In genomic region chr10:104642311-104643022, GRCh38 we compare ENCODE assay signal across 8 cellular contexts. TPM values are rescaled to one million over a fixed set of nuclear protein-coding genes. Genes with fewer than 3 reads are reported as not detected.
DNase-seq lines count a peak whose midpoint lies in the region; ATAC-seq and TF ChIP-seq lines count a peak whose summit lies in the region.

No MANE protein-coding gene starts in this region.

- no peaks in the 10 kb centered on the region for H3K36me3 ChIP-seq in vagina

- ATAC-seq in GM18511 (IDR thresholded peaks at IDR 0.05; ENCODE audit: unreplicated experiment), result no peak
- ATAC-seq in HG03159 (IDR thresholded peaks at IDR 0.05; ENCODE audit: unreplicated experiment), result no peak

- peak; percentile 84 for DNase-seq in ELF-1 (ENCODE audit: low read depth, low spot score)
- peak; percentile 32 to 67 for DNase-seq in NCI-H1930 (lab: John Stamatoyannopoulos, UW)
- peak; percentile 22 for DNase-seq in fibroblast of the aortic adventitia (ENCODE audit: low read depth)
- no peak for DNase-seq in osteocyte (ENCODE audit: extremely low spot score, unreplicated experiment)
- DNase-seq in H4 (ENCODE audit: low spot score), result no peak
- DNase-seq in vagina (ENCODE audit: extremely low spot score in 2 of 2), result no peak

- H3K27ac Mint-ChIP-seq in osteocyte (ENCODE audit: unreplicated experiment), result no peak overlapping the region

- peaks cover 56% of the 10 kb centered on the region for H3K27me3 Mint-ChIP-seq in osteocyte (ENCODE audit: unreplicated experiment)

- no peak overlapping the region for H3K27ac ChIP-seq in vagina

- H3K27me3 ChIP-seq in vagina, result no peaks in the 10 kb centered on the region

- H3K4me3 Mint-ChIP-seq in osteocyte (ENCODE audit: unreplicated experiment), result no peak overlapping the region

- no peaks in the 10 kb centered on the region for H3K36me3 Mint-ChIP-seq in osteocyte (ENCODE audit: unreplicated experiment)

- intact Hi-C loops in vagina (cut with DNase I), result no loop called here

- peaks cover 12% of the 10 kb centered on the region for H3K4me1 ChIP-seq in vagina

- TF ChIP-seq CTCF in fibroblast of the aortic adventitia (IDR thresholded peaks at IDR 0.05; ENCODE audit: insufficient read depth, low read length) (peak; percentile 32), osteocyte (IDR thresholded peaks at IDR 0.05) (peak; percentile 13), vagina (IDR thresholded peaks at IDR 0.05) (no peak)

- H3K4me3 ChIP-seq in fibroblast of the aortic adventitia (ENCODE audit: low read depth, low read length) (peak overlapping the region; percentile 53), vagina (peak overlapping the region in 1 of 2 donors; percentile 25)

- no peaks in the 10 kb centered on the region for H3K9me3 Mint-ChIP-seq in osteocyte (ENCODE audit: unreplicated experiment)

- no peak for TF ChIP-seq POLR2A in vagina (IDR thresholded peaks at IDR 0.05)

- H3K4me1 Mint-ChIP-seq in osteocyte (ENCODE audit: unreplicated experiment), result peaks cover 12% of the 10 kb centered on the region

- no peaks in the 10 kb centered on the region for H3K9me3 ChIP-seq in vagina

RNA-seq across cellular contexts. Expression of gene SORCS3, which starts 1.4 kb away (rescaled TPM):
- total RNA-seq in fibroblast of the aortic adventitia (ENCODE audit: low replicate concordance) (0.16 and 0.27 TPM in 2 replicates), osteocyte (not detected in 2 replicates), vagina (0.25 TPM)
- total RNA-seq in H4 (2014; rRNA removed; shearing (Covaris generic)), result not detected in 2 replicates

Comparison
In these comparisons a context has a peak if more than half of its experiments do, and no peak if none do; other contexts are left out.
1. DNase-seq: peak in ELF-1 (single experiment), NCI-H1930 (2 of 2) and fibroblast of the aortic adventitia (single experiment); none in osteocyte (single experiment), H4 (single experiment) and vagina (0 of 2).
2. CTCF ChIP-seq: peak in fibroblast of the aortic adventitia (single experiment) and osteocyte (single experiment); none in vagina (0 of 3).